Comparison of ENCODE assay signal across 10 cellular contexts in the genomic region with DNA sequence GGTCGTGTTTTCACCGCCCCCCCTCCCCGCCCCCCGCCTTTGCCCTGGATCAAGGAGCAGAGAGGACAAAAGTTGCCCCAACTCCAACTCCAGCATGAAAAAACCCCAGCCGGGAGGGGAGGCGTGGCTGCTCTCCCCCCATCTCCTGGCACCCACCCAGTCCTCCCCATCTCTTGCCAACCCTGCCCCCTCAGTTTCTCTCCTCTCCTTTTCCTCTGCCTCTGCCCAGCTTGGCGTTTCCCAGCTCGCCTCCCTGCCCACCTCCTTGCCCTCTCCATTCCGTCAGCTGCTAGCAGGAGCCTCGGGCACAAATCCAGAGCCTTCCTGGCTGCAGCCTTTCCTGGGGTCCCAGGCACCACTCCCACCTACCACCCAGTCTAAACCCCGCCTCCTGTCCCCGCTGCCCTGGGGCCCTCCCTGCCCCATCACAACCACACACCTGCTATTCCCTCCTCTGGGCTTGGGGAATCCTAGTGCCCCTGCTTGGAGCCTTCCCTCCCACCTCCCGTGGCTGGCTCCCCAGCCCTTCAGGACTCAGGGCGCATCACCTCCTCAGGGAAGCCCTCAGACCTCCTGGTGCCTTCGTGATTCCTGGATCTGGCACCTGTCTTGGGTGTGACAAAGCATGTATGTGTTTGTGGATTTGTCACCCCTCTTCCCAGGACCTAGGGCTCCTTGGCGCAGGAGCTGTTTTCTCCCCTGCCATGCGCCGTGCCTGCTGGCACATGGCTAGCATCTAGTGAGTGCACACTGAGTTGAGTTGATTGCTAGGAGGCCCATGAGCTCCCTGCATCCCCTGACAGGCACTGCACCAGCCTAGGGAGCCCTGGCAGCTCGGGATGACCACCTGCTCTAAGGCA.
DNase-seq lines count a peak whose midpoint lies in the region; ATAC-seq and TF ChIP-seq lines count a peak whose summit lies in the region.
"Had no signal": no experiment of that assay in that cellular context is flagged by ENCODE, and none has a peak within 500 bp of the region (broad histone marks: within the 10 kb centered on the region; RNA-seq: fewer than 3 reads in every experiment).

No MANE protein-coding gene starts in this region.

- H3K4me3 ChIP-seq in SK-N-MC (peak overlapping the region; percentile 73), iPS-15b (ENCODE audit: low read depth, low read length) (peak overlapping the region; percentile 54), uterus (no peak overlapping the region)

- no peak for TF ChIP-seq CTCF in uterus (IDR thresholded peaks at IDR 0.05)

- H3K4me1 ChIP-seq in iPS-15b (ENCODE audit: control insufficient read depth, insufficient read depth, low read length), result peaks cover 8% of the 10 kb centered on the region
- H3K4me1 ChIP-seq in uterus, result no peaks in the 10 kb centered on the region

- no peaks in the 10 kb centered on the region for H3K36me3 ChIP-seq in SK-N-MC (ENCODE audit: insufficient read depth, low read length)
- H3K36me3 ChIP-seq in iPS-15b (ENCODE audit: control insufficient read depth, insufficient read depth, low read length), result no peaks in the 10 kb centered on the region
- H3K36me3 ChIP-seq in uterus, result no peaks in the 10 kb centered on the region
- H3K36me3 ChIP-seq: neutrophil had no signal

- H3K9me3 ChIP-seq in SK-N-MC (ENCODE audit: low read depth, low read length), result no peaks in the 10 kb centered on the region
- H3K9me3 ChIP-seq in iPS-15b (ENCODE audit: control insufficient read depth, insufficient read depth, low read length), result no peaks in the 10 kb centered on the region
- H3K9me3 ChIP-seq in uterus, result no peaks in the 10 kb centered on the region
- H3K9me3 ChIP-seq: neutrophil had no signal

- DNase-seq in NCI-H82 (lab: John Stamatoyannopoulos, UW) (peak; percentile 63), NCI-H82 treated with DMSO at 0.1 percent for 48 hours (lab: John Stamatoyannopoulos, UW; ENCODE audit: unreplicated experiment) (no peak), SK-N-MC (ENCODE audit: low read depth, low spot score) (no peak), uterus (peak; percentile 38 to 46), left colon (no peak), sciatic nerve (ENCODE audit: low spot score) (no peak), GDM1 (lab: John Stamatoyannopoulos, UW) (no peak)

- no peak for TF ChIP-seq POLR2A in uterus (IDR thresholded peaks at IDR 0.05)

- intact Hi-C loops in uterus (cut with DNase I; ENCODE audit: low total_unique reads) (no loop called here), left colon (cut with DNase I, micrococcal nuclease) (loop anchor here (5.0 to 10.0 kb wide), 2 partner anchors 379 to 741 kb away; no protein-coding TSS in a partner anchor), sciatic nerve (cut with DNase I) (loop anchor here (5.0 kb wide), 1 partner anchor 379 kb away; no protein-coding TSS in a partner anchor)

- ATAC-seq in left colon (no peak), sciatic nerve (no peak)

- peak overlapping the region; percentile 60 for H3K9ac ChIP-seq in SK-N-MC (ENCODE audit: insufficient read length)
- peak overlapping the region; percentile 47 for H3K9ac ChIP-seq in iPS-15b (ENCODE audit: low read depth, low read length)

- H3K27ac ChIP-seq in SK-N-MC, result peak overlapping the region; percentile 69; the same call in 1 of the 2 replicates
- H3K27ac ChIP-seq in uterus, result peak overlapping the region; percentile 1 to 54
- H3K27ac ChIP-seq: HL-60, neutrophil had no signal

- peaks cover 37% of the 10 kb centered on the region for H3K27me3 ChIP-seq in iPS-15b (ENCODE audit: control insufficient read depth, insufficient read depth, low read length)
- H3K27me3 ChIP-seq in uterus, result no peaks in the 10 kb centered on the region

Comparison
In these comparisons a context has a peak if more than half of its experiments do, and no peak if none do; other contexts are left out.
1. DNase-seq: peak in NCI-H82 (single experiment) and uterus (2 of 2); none in NCI-H82 treated with DMSO at 0.1 percent for 48 hours (single experiment), SK-N-MC (single experiment), left colon (0 of 2), sciatic nerve (single experiment) and GDM1 (single experiment).
2. H3K4me3 ChIP-seq: peak in SK-N-MC (single experiment) and iPS-15b (single experiment); none in uterus (0 of 2).